14 cellular contexts compared by ENCODE assay signal in the genomic region with DNA sequence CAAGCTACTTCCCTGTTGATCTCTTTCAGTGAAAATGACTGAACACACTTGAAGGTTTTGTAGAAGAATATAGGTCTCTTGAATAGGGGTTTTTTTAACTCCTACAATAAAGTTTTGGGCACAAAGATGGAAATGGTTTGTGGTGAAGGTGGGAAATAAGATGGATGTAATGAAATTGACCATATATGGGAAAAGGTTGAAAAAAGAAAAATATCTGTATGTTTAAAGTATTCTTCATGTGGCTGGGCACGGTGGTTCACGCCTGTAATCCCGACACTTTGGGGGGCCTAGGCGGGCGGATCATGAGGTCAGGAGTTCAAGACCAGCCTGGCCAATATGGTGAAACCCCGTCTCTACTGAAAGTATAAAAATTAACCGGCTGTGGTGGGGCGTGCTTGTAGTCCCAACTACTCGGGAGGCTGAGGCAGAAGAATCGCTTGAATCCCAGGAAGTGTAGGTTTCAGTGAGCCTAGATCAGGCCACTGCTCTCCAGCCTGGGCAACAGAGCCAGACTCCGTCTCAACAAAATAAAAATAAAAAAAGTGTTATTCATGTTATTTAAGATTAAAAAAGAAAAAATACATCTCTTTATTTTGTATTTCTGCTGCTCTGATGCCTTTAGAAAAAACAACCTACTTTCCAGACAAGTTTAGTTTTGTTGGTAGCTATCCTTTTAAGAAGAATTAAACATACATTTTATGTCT. TPM values are rescaled to one million over a fixed set of nuclear protein-coding genes. Genes with fewer than 3 reads are reported as not detected.
A peak's percentile ranks its signal among the peaks of the same experiment; 100 is the strongest.
DNase-seq lines count a peak whose midpoint lies in the region; TF ChIP-seq lines count a peak whose summit lies in the region.
"Had no signal": no experiment of that assay in that cellular context is flagged by ENCODE, and none has a peak within 500 bp of the region (broad histone marks: within the 10 kb centered on the region; RNA-seq: fewer than 3 reads in every experiment).

No MANE protein-coding gene starts in this region.

- intact Hi-C loops in activated CD4-positive, alpha-beta T cell treated with anti-CD3 and anti-CD28 coated beads, Interleukin-2, amount 10 ng/mL, durations not matched to agents 24 days and 14 days (cut with micrococcal nuclease) = loop anchor here (5.0 kb wide), 1 partner anchor 258 kb away; no protein-coding TSS in a partner anchor

- TF ChIP-seq CTCF in neural crest cell (conservative IDR thresholded peaks at IDR 0.05) = no peak

- H3K27ac ChIP-seq in HUES48 (ENCODE audit: low read depth, low read length) = no peak overlapping the region
- H3K27ac ChIP-seq: suprapubic skin had no signal

- H3K27me3 ChIP-seq in HUES48 (ENCODE audit: control insufficient read depth, insufficient read depth, low read length) (no peaks in the 10 kb centered on the region), H7 (ENCODE audit: control insufficient read depth, insufficient read depth, low read length) (no peaks in the 10 kb centered on the region)
- H3K27me3 ChIP-seq: suprapubic skin had no signal

- no peaks in the 10 kb centered on the region for H3K27me3 Mint-ChIP-seq in activated CD4-positive, alpha-beta T cell treated with anti-CD3 and anti-CD28 coated beads, Interleukin-2, amount 10 ng/mL, durations not matched to agents 24 days and 14 days
- no peaks in the 10 kb centered on the region for H3K27me3 Mint-ChIP-seq in activated naive CD8-positive, alpha-beta T cell treated with anti-CD3 and anti-CD28 coated beads for 36 hours
- no peaks in the 10 kb centered on the region for H3K27me3 Mint-ChIP-seq in neural crest cell (ENCODE audit: low read depth)

- H3K4me1 ChIP-seq in HUES48 (ENCODE audit: control insufficient read depth, insufficient read depth, low read length) = peaks cover 3% of the 10 kb centered on the region; the same call in 1 of the 2 replicates

- no peaks in the 10 kb centered on the region for H3K9me3 Mint-ChIP-seq in activated CD4-positive, alpha-beta T cell treated with anti-CD3 and anti-CD28 coated beads, Interleukin-2, amount 10 ng/mL, durations not matched to agents 24 days and 14 days
- no peaks in the 10 kb centered on the region for H3K9me3 Mint-ChIP-seq in activated naive CD8-positive, alpha-beta T cell treated with anti-CD3 and anti-CD28 coated beads for 36 hours
- H3K9me3 Mint-ChIP-seq in neural crest cell = no peaks in the 10 kb centered on the region
- H3K9me3 Mint-ChIP-seq: HFFc6 had no signal

- no peak for DNase-seq in activated CD4-positive, alpha-beta T cell treated with anti-CD3 and anti-CD28 coated beads, Interleukin-2, amount 10 ng/mL, durations not matched to agents 24 days and 14 days
- no peak for DNase-seq in activated CD4-positive, alpha-beta T cell treated with anti-CD3 and anti-CD28 coated beads for 48 hours
- DNase-seq in activated naive CD8-positive, alpha-beta T cell treated with anti-CD3 and anti-CD28 coated beads for 36 hours = no peak
- DNase-seq in neural crest cell (ENCODE audit: low read depth, low spot score) (no peak), NCI-H2029 (lab: John Stamatoyannopoulos, UW) (no peak), DMS153 treated with DMSO at 0.1 percent for 48 hours (lab: John Stamatoyannopoulos, UW; ENCODE audit: unreplicated experiment) (no peak), H7 (no peak)
- DNase-seq: activated gamma-delta T cell treated with Interleukin-2 at 50 U/mL for 16 hours; HFFc6; NCI-H1105 treated with DMSO at 0.1 percent for 48 hours; stimulated activated CD4-positive, alpha-beta T cell treated with anti-CD3 and anti-CD28 coated beads, Interleukin-2, amount 100 ng/mL, for 48 hours; T1000 had no signal

- H3K4me3 ChIP-seq in HUES48 (ENCODE audit: low read depth, low read length) = peak overlapping the region; percentile 39
- H3K4me3 ChIP-seq in H7 (ENCODE audit: insufficient read depth, low read depth, low read length) = no peak overlapping the region

- H3K9ac ChIP-seq in HUES48 (ENCODE audit: low read depth, low read length) = no peak overlapping the region

- peaks cover 3% of the 10 kb centered on the region for H3K36me3 Mint-ChIP-seq in activated CD4-positive, alpha-beta T cell treated with anti-CD3 and anti-CD28 coated beads, Interleukin-2, amount 10 ng/mL, durations not matched to agents 24 days and 14 days (ENCODE audit: low read depth)
- peaks cover 8% of the 10 kb centered on the region for H3K36me3 Mint-ChIP-seq in activated naive CD8-positive, alpha-beta T cell treated with anti-CD3 and anti-CD28 coated beads for 36 hours
- no peaks in the 10 kb centered on the region for H3K36me3 Mint-ChIP-seq in neural crest cell (ENCODE audit: low read depth)

- peak overlapping the region; percentile 83 for H3K27ac Mint-ChIP-seq in activated CD4-positive, alpha-beta T cell treated with anti-CD3 and anti-CD28 coated beads, Interleukin-2, amount 10 ng/mL, durations not matched to agents 24 days and 14 days
- H3K27ac Mint-ChIP-seq in activated naive CD8-positive, alpha-beta T cell treated with anti-CD3 and anti-CD28 coated beads for 36 hours = no peak overlapping the region
- no peak overlapping the region for H3K27ac Mint-ChIP-seq in neural crest cell (ENCODE audit: unreplicated experiment)
- H3K27ac Mint-ChIP-seq: HFFc6 had no signal

- H3K4me1 Mint-ChIP-seq in activated CD4-positive, alpha-beta T cell treated with anti-CD3 and anti-CD28 coated beads, Interleukin-2, amount 10 ng/mL, durations not matched to agents 24 days and 14 days = peaks cover 21% of the 10 kb centered on the region
- peaks cover 32% of the 10 kb centered on the region for H3K4me1 Mint-ChIP-seq in activated naive CD8-positive, alpha-beta T cell treated with anti-CD3 and anti-CD28 coated beads for 36 hours
- H3K4me1 Mint-ChIP-seq in neural crest cell = peaks cover 4% of the 10 kb centered on the region

- H3K9me3 ChIP-seq in HUES48 (ENCODE audit: control insufficient read depth, insufficient read depth, low read length) = no peaks in the 10 kb centered on the region
- H3K9me3 ChIP-seq: suprapubic skin had no signal

- H3K36me3 ChIP-seq in HUES48 (ENCODE audit: control insufficient read depth, insufficient read depth, low read length) = no peaks in the 10 kb centered on the region
- H3K36me3 ChIP-seq in H7 (replicated peaks; ENCODE audit: control insufficient read depth, insufficient read depth, low read length) = no peaks in the 10 kb centered on the region
- H3K36me3 ChIP-seq: suprapubic skin had no signal

- peak overlapping the region; percentile 64 for H3K4me3 Mint-ChIP-seq in activated CD4-positive, alpha-beta T cell treated with anti-CD3 and anti-CD28 coated beads, Interleukin-2, amount 10 ng/mL, durations not matched to agents 24 days and 14 days
- peak overlapping the region; percentile 59 for H3K4me3 Mint-ChIP-seq in activated naive CD8-positive, alpha-beta T cell treated with anti-CD3 and anti-CD28 coated beads for 36 hours
- H3K4me3 Mint-ChIP-seq in neural crest cell = peak overlapping the region; percentile 63
- H3K4me3 Mint-ChIP-seq: HFFc6 had no signal

RNA-seq across cellular contexts. Expression of gene RBM27, which starts 2.2 kb away (rescaled TPM):
- 28.9 and 33.2 TPM in 2 replicates for total RNA-seq in activated CD4-positive, alpha-beta T cell treated with anti-CD3 and anti-CD28 coated beads, Interleukin-2, amount 10 ng/mL, durations not matched to agents 24 days and 14 days
- 10 to 100 TPM; 29.0 to 29.8 TPM for total RNA-seq in activated naive CD8-positive, alpha-beta T cell treated with anti-CD3 and anti-CD28 coated beads for 36 hours
- total RNA-seq in neural crest cell = 21.8 and 24.8 TPM in 2 replicates
- 22.7 and 30.0 TPM in 2 replicates for total RNA-seq in H7 (2014; rRNA removed; shearing (Covaris generic))

RNA-seq across cellular contexts. Expression of gene LARS1, which starts 23.2 kb away (rescaled TPM):
- total RNA-seq in activated CD4-positive, alpha-beta T cell treated with anti-CD3 and anti-CD28 coated beads, Interleukin-2, amount 10 ng/mL, durations not matched to agents 24 days and 14 days = 152 and 154 TPM in 2 replicates
- total RNA-seq in activated naive CD8-positive, alpha-beta T cell treated with anti-CD3 and anti-CD28 coated beads for 36 hours = 100 to 1,000 TPM; 171 to 175 TPM
- 194 and 195 TPM in 2 replicates for total RNA-seq in neural crest cell
- 186 and 218 TPM in 2 replicates for total RNA-seq in H7 (2014; rRNA removed; shearing (Covaris generic))
